ENCODE assay signal across 8 cellular contexts in the genomic region with DNA sequence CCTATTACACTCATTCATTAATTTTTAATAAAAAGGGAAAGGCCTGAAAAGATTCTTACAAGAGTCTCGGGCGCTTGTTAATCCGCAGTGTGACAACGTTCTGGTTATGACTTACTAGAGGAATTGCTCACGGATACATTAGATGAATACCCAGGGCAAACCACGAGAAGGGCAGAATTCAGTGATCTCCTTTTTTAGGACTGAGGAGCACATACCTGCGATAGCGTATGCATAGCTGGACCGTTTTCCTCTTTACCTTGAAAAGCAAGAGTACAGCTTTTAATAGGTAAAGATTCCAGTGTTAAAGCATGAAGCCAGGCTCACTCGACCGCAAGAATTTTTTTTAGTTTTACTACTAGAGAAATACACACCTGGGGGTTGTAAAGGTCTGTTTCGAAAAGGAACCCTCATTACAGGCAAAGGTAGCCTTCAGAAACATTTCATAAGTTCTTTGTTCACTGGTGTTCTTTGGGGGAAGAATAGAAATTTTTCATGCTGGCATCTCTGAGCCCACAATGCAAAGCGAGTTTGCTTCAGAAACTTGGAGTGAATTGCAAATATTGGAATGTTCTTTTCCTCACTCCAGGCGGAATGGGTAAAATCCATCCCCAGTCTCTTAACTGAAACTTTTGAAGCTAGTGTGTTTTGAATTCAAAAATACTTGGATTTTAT. TPM values are rescaled to one million over a fixed set of nuclear protein-coding genes. Genes with fewer than 3 reads are reported as not detected.
A peak's percentile ranks its signal among the peaks of the same experiment; 100 is the strongest.
DNase-seq lines count a peak whose midpoint lies in the region; ATAC-seq and TF ChIP-seq lines count a peak whose summit lies in the region.

No MANE protein-coding gene starts in this region.

- no peaks in the 10 kb centered on the region for H3K27me3 ChIP-seq in foreskin keratinocyte

- H3K4me3 ChIP-seq in skeletal muscle cell (ENCODE audit: low read depth, low read length): peak overlapping the region; percentile 91

- peaks cover 32% of the 10 kb centered on the region for H3K4me1 Mint-ChIP-seq in T-helper 2 cell treated with Interferon-gamma antibody and Interleukin-4, amounts not matched to agents 5 μg/mL and 100 μg/mL, for 36 hours (ENCODE audit: low read depth)
- peaks cover 40% of the 10 kb centered on the region for H3K4me1 Mint-ChIP-seq in activated B cell treated with CpG ODN at 0.5 μM for 24 hours

- peak overlapping the region; percentile 95 for H3K27ac Mint-ChIP-seq in T-helper 2 cell treated with Interferon-gamma antibody and Interleukin-4, amounts not matched to agents 5 μg/mL and 100 μg/mL, for 36 hours
- peak overlapping the region; percentile 95 for H3K27ac Mint-ChIP-seq in activated B cell treated with CpG ODN at 0.5 μM for 24 hours

- H3K27me3 Mint-ChIP-seq in T-helper 2 cell treated with Interferon-gamma antibody and Interleukin-4, amounts not matched to agents 5 μg/mL and 100 μg/mL, for 36 hours (ENCODE audit: low read depth): no peaks in the 10 kb centered on the region
- H3K27me3 Mint-ChIP-seq in activated B cell treated with CpG ODN at 0.5 μM for 24 hours: no peaks in the 10 kb centered on the region

- TF ChIP-seq CTCF in activated B cell treated with CpG ODN at 0.5 μM for 24 hours (IDR thresholded peaks at IDR 0.05) (no peak), foreskin keratinocyte (conservative IDR thresholded peaks at IDR 0.05) (no peak)

- DNase-seq in T-helper 2 cell treated with Interferon-gamma antibody and Interleukin-4, amounts not matched to agents 5 μg/mL and 100 μg/mL, for 36 hours (ENCODE audit: low spot score): peak; percentile 23
- DNase-seq in T-helper 2 cell (no peak), activated B cell treated with CpG ODN at 0.5 μM for 24 hours (no peak), foreskin keratinocyte (peak in 1 of 2 donors; percentile 49), skeletal muscle cell (ENCODE audit: low read depth) (no peak), HEK293T (ENCODE audit: extremely low spot score) (no peak)
- DNase-seq in stimulated activated naive CD4-positive, alpha-beta T cell (lab: John Stamatoyannopoulos, UW): no peak

- intact Hi-C loops in activated B cell treated with CpG ODN at 0.5 μM for 24 hours (cut with micrococcal nuclease): loop anchor here (1.0 to 5.0 kb wide), 2 partner anchors 20 to 565 kb away; partner anchors contain the start of gene GMFB

- peak overlapping the region; percentile 91 for H3K4me3 Mint-ChIP-seq in T-helper 2 cell treated with Interferon-gamma antibody and Interleukin-4, amounts not matched to agents 5 μg/mL and 100 μg/mL, for 36 hours
- peak overlapping the region; percentile 94 for H3K4me3 Mint-ChIP-seq in activated B cell treated with CpG ODN at 0.5 μM for 24 hours

- H3K4me1 ChIP-seq in foreskin keratinocyte: no peaks in the 10 kb centered on the region

- ATAC-seq in HG02852 (IDR thresholded peaks at IDR 0.05; ENCODE audit: unreplicated experiment) (peak; percentile 15), activated B cell treated with CpG ODN at 0.5 μM for 24 hours (ENCODE audit: low read depth) (no peak), foreskin keratinocyte (peak; percentile 2)

- H3K27ac ChIP-seq in foreskin keratinocyte: peak overlapping the region; percentile 98

- no peaks in the 10 kb centered on the region for H3K9me3 Mint-ChIP-seq in T-helper 2 cell treated with Interferon-gamma antibody and Interleukin-4, amounts not matched to agents 5 μg/mL and 100 μg/mL, for 36 hours
- no peaks in the 10 kb centered on the region for H3K9me3 Mint-ChIP-seq in activated B cell treated with CpG ODN at 0.5 μM for 24 hours

- POLR2A ChIA-PET in activated B cell treated with CpG ODN at 0.5 μM for 24 hours (lab: Charles Lee): interaction anchor here (0.5 to 6.8 kb wide), 19 partner anchors 13 to 1066 kb away, joined by 3 to 112 read pairs (median 9); partner anchors contain the start of genes GCH1, LGALS3, PELI2 and SOCS4
- POLR2A ChIA-PET in HEK293T (lab: Yijun Ruan, JAX): interaction anchor here (1.1 to 3.4 kb wide), 19 partner anchors 10 to 486 kb away, joined by 3 to 52 read pairs (median 8); partner anchors contain the start of genes DLGAP5, SOCS4 and WDHD1

- CTCF ChIA-PET in activated B cell treated with CpG ODN at 0.5 μM for 24 hours (lab: Charles Lee): interaction anchor here (1.1 to 3.2 kb wide), 4 partner anchors 13 to 302 kb away, joined by 3 to 35 read pairs (median 8); partner anchors contain the start of genes SOCS4 and WDHD1
- CTCF ChIA-PET in HEK293T (lab: Yijun Ruan, JAX): interaction anchor here (0.6 to 1.4 kb wide), 3 partner anchors 19 to 21 kb away, joined by 3 to 9 read pairs (median 4); no protein-coding TSS in a partner anchor

- H3K36me3 Mint-ChIP-seq in T-helper 2 cell treated with Interferon-gamma antibody and Interleukin-4, amounts not matched to agents 5 μg/mL and 100 μg/mL, for 36 hours (ENCODE audit: low read depth): peaks cover 15% of the 10 kb centered on the region
- H3K36me3 Mint-ChIP-seq in activated B cell treated with CpG ODN at 0.5 μM for 24 hours (ENCODE audit: low read depth): peaks cover 37% of the 10 kb centered on the region

TF ChIP-seq in HEK293T, 16 proteins besides CTCF, POLR2A, EP300 and RAD21:
- TF ChIP-seq NFRKB (IDR thresholded peaks at IDR 0.05) (no peak), BHLHE40 (IDR thresholded peaks at IDR 0.05; ENCODE audit: borderline replicate concordance) (no peak), ARNT (IDR thresholded peaks at IDR 0.05) (no peak), ZNF384 (IDR thresholded peaks at IDR 0.05) (no peak)

RNA-seq across cellular contexts. Expression of gene MAPK1IP1L, which starts 0.9 kb away (rescaled TPM):
- total RNA-seq in activated B cell treated with CpG ODN at 0.5 μM for 24 hours (119 and 130 TPM in 2 replicates), foreskin keratinocyte (72.8 and 73.9 TPM in 2 replicates)
- polyA plus RNA-seq in foreskin keratinocyte: 38.7 and 44.5 TPM in 2 replicates

RNA-seq across cellular contexts. Expression of gene SOCS4, which starts 25.4 kb away (rescaled TPM):
- 29.2 and 30.3 TPM in 2 replicates for total RNA-seq in activated B cell treated with CpG ODN at 0.5 μM for 24 hours
- 18.4 and 19.1 TPM in 2 replicates for total RNA-seq in foreskin keratinocyte
- polyA plus RNA-seq in foreskin keratinocyte: 3.4 and 4.5 TPM in 2 replicates

RNA-seq across cellular contexts. Expression of gene WDHD1, which starts 25.5 kb away (rescaled TPM):
- total RNA-seq in activated B cell treated with CpG ODN at 0.5 μM for 24 hours (9.3 and 9.5 TPM in 2 replicates), foreskin keratinocyte (24.2 and 30.0 TPM in 2 replicates)
- 10.6 and 13.2 TPM in 2 replicates for polyA plus RNA-seq in foreskin keratinocyte
